ENCODE assay signal across 28 cellular contexts in the genomic region with DNA sequence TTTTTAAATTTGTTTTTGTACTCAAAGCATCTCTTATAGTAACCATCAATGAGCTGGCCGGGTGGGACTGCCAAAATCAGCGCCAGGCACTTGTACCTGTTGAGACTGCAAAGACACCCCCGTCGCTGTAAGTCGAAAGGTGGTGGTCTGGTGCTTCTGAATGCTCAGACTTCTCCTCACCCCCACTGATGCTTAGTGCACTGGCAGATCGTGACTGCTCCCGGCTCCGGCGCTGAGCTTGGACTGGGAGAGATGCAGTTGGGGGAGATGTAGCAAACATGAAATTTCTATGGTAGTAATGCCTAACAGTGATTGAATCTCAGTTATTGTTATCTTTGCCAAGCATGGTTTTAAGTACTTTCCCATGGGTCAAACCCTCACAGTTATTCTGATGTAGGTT.
"Had no signal": no experiment of that assay in that cellular context is flagged by ENCODE, and none has a peak within 500 bp of the region (broad histone marks: within the 10 kb centered on the region; RNA-seq: fewer than 3 reads in every experiment).

No MANE protein-coding gene starts in this region.

- H3K4me1 ChIP-seq: suprapubic skin, testis, tibial artery, tibial nerve, upper lobe of left lung, upper lobe of right lung, uterus had no signal

- ATAC-seq: stimulated activated effector memory CD8-positive, alpha-beta T cell treated with anti-CD3 and anti-CD28 coated beads, Interleukin-12 subunit alpha, Interleukin-12 subunit beta, amount 100 ng/mL, for 72 hours; stimulated activated memory B cell treated with anti-CD40 and anti-IgM and Interleukin-4, amounts not matched to agents 10 μg/mL and 1 μg/mL and 100 μg/mL, for 72 hours; stimulated activated naive B cell treated with anti-CD40 and anti-IgM and Interleukin-4, amounts not matched to agents 10 μg/mL and 1 μg/mL and 100 μg/mL, for 72 hours; stimulated activated naive CD8-positive, alpha-beta T cell treated with anti-CD3 and anti-CD28 coated beads, Interleukin-15, amount 100 ng/mL, for 72 hours; stimulated activated naive CD8-positive, alpha-beta T cell treated with anti-CD3 and anti-CD28 coated beads, Interleukin-15, Interleukin-2, amounts not matched to agents 100 U/mL and 50 U/mL, for 24 hours; upper lobe of right lung had no signal

- H3K27ac Mint-ChIP-seq: stimulated activated effector memory CD8-positive, alpha-beta T cell treated with anti-CD3 and anti-CD28 coated beads, Interleukin-12 subunit alpha, Interleukin-12 subunit beta, amount 100 ng/mL, for 72 hours; stimulated activated memory B cell treated with anti-CD40 and anti-IgM and Interleukin-4, amounts not matched to agents 10 μg/mL and 1 μg/mL and 100 μg/mL, for 72 hours; stimulated activated naive B cell treated with anti-CD40 and anti-IgM and Interleukin-4, amounts not matched to agents 10 μg/mL and 1 μg/mL and 100 μg/mL, for 72 hours; stimulated activated naive CD8-positive, alpha-beta T cell treated with anti-CD3 and anti-CD28 coated beads, Interleukin-15, amount 100 ng/mL, for 72 hours; stimulated activated naive CD8-positive, alpha-beta T cell treated with anti-CD3 and anti-CD28 coated beads, Interleukin-15, Interleukin-2, amounts not matched to agents 100 ng/mL and 50 ng/mL, for 24 hours; type B pancreatic cell had no signal

- H3K36me3 ChIP-seq: thoracic aorta, thyroid gland, tibial artery, transverse colon, upper lobe of left lung, uterus had no signal

- H3K9me3 Mint-ChIP-seq: stimulated activated effector memory CD8-positive, alpha-beta T cell treated with anti-CD3 and anti-CD28 coated beads, Interleukin-12 subunit alpha, Interleukin-12 subunit beta, amount 100 ng/mL, for 72 hours; type B pancreatic cell had no signal

- H3K27me3 Mint-ChIP-seq: stimulated activated memory B cell treated with anti-CD40 and anti-IgM and Interleukin-4, amounts not matched to agents 10 μg/mL and 1 μg/mL and 100 μg/mL, for 72 hours; stimulated activated naive B cell treated with anti-CD40 and anti-IgM and Interleukin-4, amounts not matched to agents 10 μg/mL and 1 μg/mL and 100 μg/mL, for 72 hours; stimulated activated naive CD8-positive, alpha-beta T cell treated with anti-CD3 and anti-CD28 coated beads, Interleukin-15, amount 100 ng/mL, for 72 hours; stimulated activated naive CD8-positive, alpha-beta T cell treated with anti-CD3 and anti-CD28 coated beads, Interleukin-15, Interleukin-2, amounts not matched to agents 100 ng/mL and 50 ng/mL, for 24 hours; type B pancreatic cell had no signal

- H3K4me3 ChIP-seq: stomach, suprapubic skin, testis, thoracic aorta, thyroid gland, tibial artery, tibial nerve, transverse colon, upper lobe of left lung, upper lobe of right lung, uterus had no signal

- FAIRE-seq: urothelium cell line had no signal

- H3K27me3 ChIP-seq: stomach, suprapubic skin, testis, thyroid gland, tibial artery, tibial nerve, transverse colon, upper lobe of left lung, upper lobe of right lung, uterus had no signal

- DNase-seq: stimulated activated CD4-positive, alpha-beta T cell treated with anti-CD3 and anti-CD28 coated beads, Interleukin-2, amount 100 ng/mL, for 48 hours; stimulated activated CD4-positive, alpha-beta T cell treated with anti-CD3 and anti-CD28 coated beads, Interleukin-4, amount 100 ng/mL, for 1 hour; stimulated activated CD4-positive, alpha-beta T cell treated with anti-CD3 and anti-CD28 coated beads, Interleukin-4, amount 100 ng/mL, for 24 hours; stimulated activated CD4-positive, alpha-beta T cell treated with anti-CD3 and anti-CD28 coated beads, Interleukin-4, amount 100 ng/mL, for 4 hours; stimulated activated CD8-positive, alpha-beta memory T cell treated with anti-CD3 and anti-CD28 coated beads, Interleukin-4, amount 100 ng/mL, for 48 hours; stimulated activated naive B cell treated with anti-CD40 and anti-IgM and Interleukin-4, amounts not matched to agents 10 μg/mL and 1 μg/mL and 100 μg/mL, for 72 hours; stimulated activated naive CD4-positive, alpha-beta T cell; stimulated activated naive CD4-positive, alpha-beta T cell treated with Interleukin-2 at 50 U/mL for 16 hours; stimulated activated naive CD8-positive, alpha-beta T cell treated with anti-CD3 and anti-CD28 coated beads, Interleukin-15, amount 100 ng/mL, for 72 hours; stimulated activated naive CD8-positive, alpha-beta T cell treated with anti-CD3 and anti-CD28 coated beads, Interleukin-15, Interleukin-2, amounts not matched to agents 100 U/mL and 50 U/mL, for 24 hours; stomach; substantia nigra; testis; thyroid gland; tibial artery; transverse colon; trophoblast cell; upper lobe of right lung; uterus had no signal

- H3K4me3 Mint-ChIP-seq: stimulated activated effector memory CD8-positive, alpha-beta T cell treated with anti-CD3 and anti-CD28 coated beads, Interleukin-12 subunit alpha, Interleukin-12 subunit beta, amount 100 ng/mL, for 72 hours; stimulated activated memory B cell treated with anti-CD40 and anti-IgM and Interleukin-4, amounts not matched to agents 10 μg/mL and 1 μg/mL and 100 μg/mL, for 72 hours; stimulated activated naive B cell treated with anti-CD40 and anti-IgM and Interleukin-4, amounts not matched to agents 10 μg/mL and 1 μg/mL and 100 μg/mL, for 72 hours; stimulated activated naive CD8-positive, alpha-beta T cell treated with anti-CD3 and anti-CD28 coated beads, Interleukin-15, amount 100 ng/mL, for 72 hours; stimulated activated naive CD8-positive, alpha-beta T cell treated with anti-CD3 and anti-CD28 coated beads, Interleukin-15, Interleukin-2, amounts not matched to agents 100 ng/mL and 50 ng/mL, for 24 hours; type B pancreatic cell had no signal

- H3K9me3 ChIP-seq: stomach, suprapubic skin, testis, thoracic aorta, thyroid gland, tibial artery, tibial nerve, transverse colon, upper lobe of left lung, upper lobe of right lung, uterus had no signal

- H3K27ac ChIP-seq: stomach, suprapubic skin, testis, thoracic aorta, thyroid gland, tibial artery, tibial nerve, transverse colon, upper lobe of left lung, upper lobe of right lung, uterus had no signal
